Comparison of ENCODE assay signal across 16 cellular contexts in genomic region chr1:221302357-221303147, GRCh38.
DNase-seq lines count a peak whose midpoint lies in the region; ATAC-seq, FAIRE-seq and TF ChIP-seq lines count a peak whose summit lies in the region.
"Had no signal": no experiment of that assay in that cellular context is flagged by ENCODE, and none has a peak within 500 bp of the region (broad histone marks: within the 10 kb centered on the region; RNA-seq: fewer than 3 reads in every experiment).

No MANE protein-coding gene starts in this region.

- POLR2A ChIA-PET in HepG2 (lab: Yijun Ruan, JAX): no interaction called here

- CTCF ChIA-PET in HepG2 (lab: Yijun Ruan, JAX; ENCODE audit: low intra/inter-chr PET ratio, low total read pairs): no interaction called here

- H3K4me3 ChIP-seq in liver (ENCODE audit: low read depth in 1 of 3, low read length in 3 of 3): no peak overlapping the region
- H3K4me3 ChIP-seq in HepG2 (replicated peaks in 1 of 3; ENCODE audit: insufficient read depth in 1 of 3, low read depth in 2 of 3, low read length in 3 of 3): no peak overlapping the region
- H3K4me3 ChIP-seq in testis: no peak overlapping the region
- no peak overlapping the region for H3K4me3 ChIP-seq in spleen
- H3K4me3 ChIP-seq: SJCRH30 had no signal

- no peaks in the 10 kb centered on the region for H3K9me3 ChIP-seq in liver (ENCODE audit: control insufficient read depth in 4 of 4, low read length in 3 of 4)
- no peaks in the 10 kb centered on the region for H3K9me3 ChIP-seq in HepG2 (ENCODE audit: low read length)
- H3K9me3 ChIP-seq in testis: no peaks in the 10 kb centered on the region
- no peaks in the 10 kb centered on the region for H3K9me3 ChIP-seq in spleen
- H3K9me3 ChIP-seq: SJCRH30 had no signal

- no TSS peak for BruUV-seq in HepG2 (replicated peaks; lab: Mats Ljungman, UMichigan)

- intact Hi-C loops in HepG2 (cut with micrococcal nuclease; ENCODE audit: unreplicated experiment) (no loop called here), testis (cut with DNase I; ENCODE audit: low total_unique reads) (no loop called here), spleen (cut with DNase I; ENCODE audit: low total_unique reads) (no loop called here)

- FAIRE-seq in HepG2 (lab: Jason Lieb, UNC): no peak

- no peak for DNase-seq in HepG2 (ENCODE audit: low spot score)
- DNase-seq in NCI-H748 treated with DMSO at 0.1 percent for 48 hours (lab: John Stamatoyannopoulos, UW): peak; percentile 12
- no peak for DNase-seq in left lobe of liver (ENCODE audit: low spot score)
- DNase-seq in testis: no peak
- no peak for DNase-seq in NK-92 treated with Interleukin-12 subunit alpha and Interleukin-12 subunit beta, amount 100 ng/mL, for 24 hours (lab: John Stamatoyannopoulos, UW)
- no peak for DNase-seq in spleen
- no peak for DNase-seq in LoVo (ENCODE audit: low spot score)
- DNase-seq: DMS 273 treated with DMSO at 0.1 percent for 48 hours, GDM1, NCI-H1092, NCI-H1436 treated with DMSO at 0.1 percent for 48 hours, NCI-H510A, SJCRH30 had no signal

- TF ChIP-seq EP300 in HepG2 (IDR thresholded peaks at IDR 0.05; ENCODE audit: low read depth in 2 of 2, low read length in 2 of 2) (no peak), HepG2 (CRISPR knock-in tag; IDR thresholded peaks at IDR 0.05; ENCODE audit: borderline replicate concordance) (no peak)

- no peaks in the 10 kb centered on the region for H4K20me1 ChIP-seq in HepG2 (ENCODE audit: insufficient read depth, low read length)

- peak overlapping the region; percentile 51 to 61 for H3K27ac ChIP-seq in liver (ENCODE audit: low read depth in 1 of 2, low read length in 2 of 2)
- H3K27ac ChIP-seq in HepG2 (ENCODE audit: extremely low read length, insufficient read depth, low read length): no peak overlapping the region
- H3K27ac ChIP-seq in testis: peak overlapping the region; percentile 8 to 55
- H3K27ac ChIP-seq in spleen: no peak overlapping the region
- H3K27ac ChIP-seq: KMS-11, SJCRH30 had no signal

- no peaks in the 10 kb centered on the region for H3K27me3 ChIP-seq in liver (ENCODE audit: control insufficient read depth in 4 of 4, insufficient read depth in 4 of 4, low read length in 3 of 4)
- no peaks in the 10 kb centered on the region for H3K27me3 ChIP-seq in HepG2 (ENCODE audit: control insufficient read depth in 1 of 2, insufficient read depth in 2 of 2, low read length in 2 of 2)
- H3K27me3 ChIP-seq in testis: no peaks in the 10 kb centered on the region
- no peaks in the 10 kb centered on the region for H3K27me3 ChIP-seq in spleen (replicated peaks in 1 of 7)

- H3K4me1 ChIP-seq in liver (ENCODE audit: control insufficient read depth in 4 of 4, insufficient read depth in 4 of 4, low read length in 3 of 4) (peaks cover 0 to 20% (median 10%) of the 10 kb centered on the region in 4 donors), HepG2 (ENCODE audit: insufficient read depth, low read length) (no peaks in the 10 kb centered on the region), testis (peaks cover 12% of the 10 kb centered on the region), spleen (no peaks in the 10 kb centered on the region)
- H3K4me1 ChIP-seq: SJCRH30 had no signal

- TF ChIP-seq RAD21 in liver (IDR thresholded peaks at IDR 0.05) (peak in 1 of 2 donors; percentile 7), HepG2 (CRISPR knock-in tag; IDR thresholded peaks at IDR 0.05) (no peak)

- no peaks in the 10 kb centered on the region for H3K79me2 ChIP-seq in HepG2 (ENCODE audit: insufficient read depth, low read length)

- in situ Hi-C loops in HepG2 (cut with HindIII; ENCODE audit: extremely low pct_ligation_motif_present, low pct_unique_long_range_greater_than_20kb): no loop called here

- WGBS in liver: 24% methylated on average over 2 of the region's 2 CpGs
- 3% methylated on average over 2 of the region's 2 CpGs for WGBS in HepG2 (ENCODE audit: low lambda C conversion rate)
- 42 to 43% methylated on average over 2 of the region's 2 CpGs for WGBS in testis, 2 donors
- 67 to 79% (median 75%) methylated on average over 2 of the region's 2 CpGs for WGBS in spleen, 5 donors

- H3K4me2 ChIP-seq in HepG2 (ENCODE audit: low read depth, low read length): no peak overlapping the region
- H3K4me2 ChIP-seq: KMS-11 had no signal

- H3K9ac ChIP-seq in liver (ENCODE audit: low read depth in 1 of 2, low read length in 2 of 2): peak overlapping the region; percentile 25 to 28
- H3K9ac ChIP-seq in HepG2 (ENCODE audit: insufficient read depth, low read depth, low read length): no peak overlapping the region
- H3K9ac ChIP-seq: KMS-11 had no signal

- ATAC-seq in HepG2: no peak
- peak; percentile 81 for ATAC-seq in left lobe of liver
- ATAC-seq: HCT116 had no signal

- TF ChIP-seq CTCF in liver (IDR thresholded peaks at IDR 0.05; ENCODE audit: low read depth, low read length, missing input control) (no peak), HepG2 (CRISPR knock-in tag; IDR thresholded peaks at IDR 0.05) (no peak), testis (IDR thresholded peaks at IDR 0.05) (no peak), spleen (IDR thresholded peaks at IDR 0.05 in 8 of 11, conservative IDR thresholded peaks at IDR 0.05 in 3 of 11) (no peak)

- H3K36me3 ChIP-seq in liver (ENCODE audit: control insufficient read depth in 4 of 4, insufficient read depth in 3 of 4, low read depth in 1 of 4, low read length in 3 of 4) (no peaks in the 10 kb centered on the region), HepG2 (replicated peaks in 1 of 2; ENCODE audit: control insufficient read depth in 1 of 2, insufficient read depth in 2 of 2, low read length in 2 of 2) (no peaks in the 10 kb centered on the region), testis (ENCODE audit: low read depth, missing control alignments) (no peaks in the 10 kb centered on the region), spleen (no peaks in the 10 kb centered on the region)
- H3K36me3 ChIP-seq: SJCRH30 had no signal

- TF ChIP-seq POLR2A in HepG2 (IDR thresholded peaks at IDR 0.05; ENCODE audit: insufficient read depth in 1 of 2, low read depth in 2 of 2, low read length in 2 of 2) (no peak), testis (IDR thresholded peaks at IDR 0.05) (no peak), spleen (IDR thresholded peaks at IDR 0.05) (no peak)

- H2AFZ ChIP-seq in HepG2 (ENCODE audit: low read length): no peak overlapping the region

TF ChIP-seq in liver, 16 proteins besides CTCF, POLR2A, EP300 and RAD21:
- TF ChIP-seq JUND (IDR thresholded peaks at IDR 0.05): no peak
- TF ChIP-seq REST (IDR thresholded peaks at IDR 0.05): no peak
- TF ChIP-seq SP1 (IDR thresholded peaks at IDR 0.05): peak; percentile 16
- TF ChIP-seq NR2F2 (IDR thresholded peaks at IDR 0.05): no peak
- TF ChIP-seq YY1 (IDR thresholded peaks at IDR 0.05): peak; percentile 11
- peak; percentile 19 to 21 for TF ChIP-seq HNF4A (conservative IDR thresholded peaks at IDR 0.05)

TF ChIP-seq in HepG2, 621 proteins besides CTCF, POLR2A, EP300 and RAD21 (continues in another document):
- TF ChIP-seq ZNF614 (CRISPR knock-in tag; IDR thresholded peaks at IDR 0.05; ENCODE audit: borderline replicate concordance) (no peak), NBN (conservative IDR thresholded peaks at IDR 0.05) (no peak), ARID4A (CRISPR knock-in tag; IDR thresholded peaks at IDR 0.05; ENCODE audit: borderline replicate concordance) (no peak), ZNF280D (CRISPR knock-in tag; IDR thresholded peaks at IDR 0.05) (no peak)

Comparison
In these comparisons a context has a peak if more than half of its experiments do, and no peak if none do; other contexts are left out.
1. H3K27ac ChIP-seq: peak in liver (2 of 2) and testis (2 of 2); none in HepG2 (single experiment) and spleen (0 of 8).